2 cellular contexts compared by ENCODE assay signal in the genomic region with DNA sequence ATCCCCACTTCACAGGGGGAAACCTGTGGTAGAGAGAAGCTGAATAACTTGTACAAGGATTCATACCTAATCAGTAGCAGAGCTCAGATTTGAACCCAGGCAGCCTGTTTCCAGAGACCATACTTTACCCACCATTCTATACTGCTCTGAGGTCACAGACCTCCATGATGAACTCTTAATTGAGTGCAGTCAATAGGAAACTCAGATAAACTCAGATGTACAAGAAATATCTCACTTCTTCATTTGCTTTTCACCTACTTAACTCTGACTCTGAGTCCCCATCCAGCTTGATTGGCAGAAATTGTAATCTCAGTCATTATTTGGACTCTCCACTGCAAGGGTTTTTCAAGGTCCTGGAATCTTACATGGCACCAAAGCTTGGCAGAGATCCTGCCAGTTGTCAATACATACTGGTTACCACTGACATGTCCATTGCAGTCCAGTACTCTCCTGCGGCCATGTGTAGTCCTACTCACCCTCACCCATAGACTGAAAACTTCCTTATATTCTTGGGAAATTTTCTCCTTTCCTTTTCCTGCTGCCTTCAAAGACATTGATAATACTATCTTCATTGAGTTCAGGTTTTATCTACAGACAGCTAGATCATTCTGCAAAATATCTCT. TPM values are rescaled to one million over a fixed set of nuclear protein-coding genes. Genes with fewer than 3 reads are reported as not detected.
"Had no signal": no experiment of that assay in that cellular context is flagged by ENCODE, and none has a peak within 500 bp of the region (broad histone marks: within the 10 kb centered on the region; RNA-seq: fewer than 3 reads in every experiment).

No MANE protein-coding gene starts in this region.

RNA-seq across cellular contexts. Expression of a gene that starts 29.4 kb away (rescaled TPM):
- total RNA-seq: HT-29 had no signal
- polyA plus RNA-seq: IgD-negative memory B cell had no signal
